In the genomic region with DNA sequence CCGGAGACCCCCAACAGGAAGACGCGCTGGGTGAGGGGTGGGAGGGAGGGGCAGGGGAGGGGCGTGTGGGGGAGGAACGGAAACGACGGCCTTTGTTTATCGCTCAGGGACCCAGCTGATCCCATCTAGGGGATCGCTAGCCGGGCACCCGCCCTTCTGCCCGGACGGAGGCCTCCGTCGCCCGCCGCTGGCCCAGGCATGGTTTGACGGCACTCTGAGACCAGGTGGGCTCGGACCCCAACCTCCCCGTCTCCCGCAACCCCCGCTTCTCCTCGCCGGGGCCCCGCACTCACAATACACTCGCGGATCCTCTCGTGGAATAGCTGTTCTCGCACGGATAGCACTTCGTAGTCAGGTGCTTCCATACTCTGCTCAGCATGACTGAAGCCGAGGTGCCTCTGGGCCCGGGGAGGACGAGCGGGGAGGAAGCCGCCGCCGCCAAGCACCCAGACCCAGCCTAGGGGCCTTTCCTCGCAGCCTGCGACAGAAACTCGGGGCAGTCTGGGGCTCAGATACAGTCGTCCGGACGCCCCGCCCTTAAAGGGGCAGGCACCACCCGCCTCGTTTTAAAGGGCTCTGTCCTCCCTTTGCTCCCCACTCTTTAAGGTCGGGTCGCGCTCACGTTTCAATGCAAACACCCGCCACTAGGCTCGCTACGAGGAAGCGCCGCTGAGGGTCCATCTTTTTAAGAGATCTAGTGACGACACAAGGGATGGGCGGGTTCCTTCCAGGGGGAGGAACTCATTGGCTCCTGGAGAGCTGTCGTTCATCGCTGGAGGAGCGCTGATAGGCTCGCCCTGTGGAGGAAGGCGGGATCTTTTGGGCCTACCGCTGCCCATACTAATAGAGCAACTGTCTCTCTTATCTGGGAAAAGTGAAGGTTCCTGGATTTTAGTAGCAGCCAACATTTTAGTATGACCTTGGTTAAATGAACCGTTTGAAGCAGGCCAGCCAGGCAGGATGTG, we compare ENCODE assay signal across 8 cellular contexts. TPM values are rescaled to one million over a fixed set of nuclear protein-coding genes. Genes with fewer than 3 reads are reported as not detected.
A peak's percentile ranks its signal among the peaks of the same experiment; 100 is the strongest.
DNase-seq lines count a peak whose midpoint lies in the region; ATAC-seq and TF ChIP-seq lines count a peak whose summit lies in the region.

A gene with protein sequence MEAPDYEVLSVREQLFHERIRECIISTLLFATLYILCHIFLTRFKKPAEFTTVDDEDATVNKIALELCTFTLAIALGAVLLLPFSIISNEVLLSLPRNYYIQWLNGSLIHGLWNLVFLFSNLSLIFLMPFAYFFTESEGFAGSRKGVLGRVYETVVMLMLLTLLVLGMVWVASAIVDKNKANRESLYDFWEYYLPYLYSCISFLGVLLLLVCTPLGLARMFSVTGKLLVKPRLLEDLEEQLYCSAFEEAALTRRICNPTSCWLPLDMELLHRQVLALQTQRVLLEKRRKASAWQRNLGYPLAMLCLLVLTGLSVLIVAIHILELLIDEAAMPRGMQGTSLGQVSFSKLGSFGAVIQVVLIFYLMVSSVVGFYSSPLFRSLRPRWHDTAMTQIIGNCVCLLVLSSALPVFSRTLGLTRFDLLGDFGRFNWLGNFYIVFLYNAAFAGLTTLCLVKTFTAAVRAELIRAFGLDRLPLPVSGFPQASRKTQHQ (minus strand): TSS at position 657 of the 965 bp plus-strand sequence. CDS start 292 bp downstream, at position 365.

- H3K27me3 ChIP-seq in Panc1 (ENCODE audit: control insufficient read depth, insufficient read depth, low read length) (no peaks in the 10 kb centered on the region), mucosa of stomach (ENCODE audit: control insufficient read depth, insufficient read depth, low read length) (no peaks in the 10 kb centered on the region)

- intact Hi-C loops in Panc1 (cut with micrococcal nuclease; ENCODE audit: unreplicated experiment): no loop called here

- H3K9me3 Mint-ChIP-seq in activated T-cell treated with anti-CD3 and anti-CD28 coated beads, Interleukin-2, amount 50 U/mL, for 4 hours: no peaks in the 10 kb centered on the region

- H3K4me3 ChIP-seq in Panc1 (ENCODE audit: low read depth in 2 of 2, low read length in 2 of 2): peak within 1 kb of the TSS; percentile 92
- H3K4me3 ChIP-seq in mucosa of stomach (ENCODE audit: low read length): peak within 1 kb of the TSS; percentile 85

- no TSS peak for BruUV-seq in Panc1 (replicated peaks; lab: Mats Ljungman, UMichigan)

- peak within 1 kb of the TSS; percentile 95 for H3K9ac ChIP-seq in mucosa of stomach (ENCODE audit: low read length)

- peak within 1 kb of the TSS; percentile 80 for H3K27ac ChIP-seq in Panc1 (ENCODE audit: low read length)

- in situ Hi-C loops in Panc1 (cut with HindIII; ENCODE audit: low pct_unique_long_range_greater_than_20kb, low sequenced_read_pairs): no loop called here

- ATAC-seq in GM21723 (IDR thresholded peaks at IDR 0.05; ENCODE audit: unreplicated experiment): peak; percentile 99
- ATAC-seq in Panc1: peak; percentile 100
- ATAC-seq in activated T-cell treated with anti-CD3 and anti-CD28 coated beads, Interleukin-2, amount 50 U/mL, for 4 hours: peak; percentile 98

- H3K4me1 ChIP-seq in Panc1 (ENCODE audit: control insufficient read depth, insufficient read depth, low read length) (peaks cover 14% of the 10 kb centered on the region), mucosa of stomach (ENCODE audit: control insufficient read depth, insufficient read depth, low read length) (peaks cover 19% of the 10 kb centered on the region)

- H3K9me3 ChIP-seq in Panc1 (ENCODE audit: control insufficient read depth, insufficient read depth, low read depth, low read length): no peaks in the 10 kb centered on the region
- no peaks in the 10 kb centered on the region for H3K9me3 ChIP-seq in mucosa of stomach (ENCODE audit: control insufficient read depth, low read length)

- CTCF ChIA-PET in Panc1 (lab: Charles Lee): interaction anchor here (0.6 to 1.4 kb wide), 7 partner anchors 9 to 46 kb away, joined by 3 to 9 read pairs (median 4); no protein-coding TSS in a partner anchor

- H3K36me3 Mint-ChIP-seq in activated T-cell treated with anti-CD3 and anti-CD28 coated beads, Interleukin-2, amount 50 U/mL, for 4 hours (ENCODE audit: insufficient read depth): no peaks in the 10 kb centered on the region

- H3K36me3 ChIP-seq in Panc1 (ENCODE audit: control insufficient read depth, insufficient read depth, low read length) (no peaks in the 10 kb centered on the region; the same call in 1 of the 2 replicates), mucosa of stomach (ENCODE audit: control insufficient read depth, insufficient read depth, low read length) (no peaks in the 10 kb centered on the region)

- TF ChIP-seq CTCF in Panc1 (IDR thresholded peaks at IDR 0.05): no peak

- H3K4me3 Mint-ChIP-seq in activated T-cell treated with anti-CD3 and anti-CD28 coated beads, Interleukin-2, amount 50 U/mL, for 4 hours: peak within 1 kb of the TSS; percentile 99

- POLR2A ChIA-PET in Panc1 (lab: Charles Lee): interaction anchor here (0.8 kb wide), 1 partner anchor 21 kb away, joined by 3 read pairs; a partner anchor contains a TSS

- H3K4me1 Mint-ChIP-seq in activated T-cell treated with anti-CD3 and anti-CD28 coated beads, Interleukin-2, amount 50 U/mL, for 4 hours (ENCODE audit: low read depth): peaks cover 37% of the 10 kb centered on the region

- peak; percentile 97 for DNase-seq in DMS79 treated with DMSO at 0.1 percent for 48 hours (lab: John Stamatoyannopoulos, UW)
- DNase-seq in KG1 (lab: John Stamatoyannopoulos, UW): peak; percentile 89
- peak; percentile 92 for DNase-seq in Panc1 (ENCODE audit: low read depth, low spot score)
- peak; percentile 94 for DNase-seq in activated T-cell treated with anti-CD3 and anti-CD28 coated beads, Interleukin-2, amount 50 U/mL, for 4 hours
- peak; percentile 98 for DNase-seq in erythroblast (lab: John Stamatoyannopoulos, UW)
- peak; percentile 90 to 91 for DNase-seq in stimulated activated CD8-positive, alpha-beta memory T cell treated with anti-CD3 and anti-CD28 coated beads, Interleukin-7, amount 100 ng/mL, for 1 hour (ENCODE audit: low read depth in 2 of 2)

- no peaks in the 10 kb centered on the region for H3K27me3 Mint-ChIP-seq in activated T-cell treated with anti-CD3 and anti-CD28 coated beads, Interleukin-2, amount 50 U/mL, for 4 hours (ENCODE audit: low read depth)

- peak; percentile 74 for TF ChIP-seq POLR2A in erythroblast (IDR thresholded peaks at IDR 0.05; ENCODE audit: low read length)

RNA-seq across cellular contexts. Expression of the gene that starts here (rescaled TPM):
- 34.4 TPM for total RNA-seq in Panc1 (2021; ENCODE audit: unreplicated experiment)
- polyA plus RNA-seq in Panc1 (2012; ENCODE audit: insufficient read length): 32.6 TPM
- total RNA-seq in activated T-cell treated with anti-CD3 and anti-CD28 coated beads, Interleukin-2, amount 50 U/mL, for 4 hours: 10 to 100 TPM; 27.5 to 35.5 (median 28.8) TPM

Comparison
In these comparisons a context has a peak if more than half of its experiments do, and no peak if none do; other contexts are left out.
1. Peak in every context shown above with its lines: DNase-seq, ATAC-seq, H3K4me3 ChIP-seq and H3K27ac ChIP-seq.